Comparison of ENCODE assay signal across 19 cellular contexts in the genomic region with DNA sequence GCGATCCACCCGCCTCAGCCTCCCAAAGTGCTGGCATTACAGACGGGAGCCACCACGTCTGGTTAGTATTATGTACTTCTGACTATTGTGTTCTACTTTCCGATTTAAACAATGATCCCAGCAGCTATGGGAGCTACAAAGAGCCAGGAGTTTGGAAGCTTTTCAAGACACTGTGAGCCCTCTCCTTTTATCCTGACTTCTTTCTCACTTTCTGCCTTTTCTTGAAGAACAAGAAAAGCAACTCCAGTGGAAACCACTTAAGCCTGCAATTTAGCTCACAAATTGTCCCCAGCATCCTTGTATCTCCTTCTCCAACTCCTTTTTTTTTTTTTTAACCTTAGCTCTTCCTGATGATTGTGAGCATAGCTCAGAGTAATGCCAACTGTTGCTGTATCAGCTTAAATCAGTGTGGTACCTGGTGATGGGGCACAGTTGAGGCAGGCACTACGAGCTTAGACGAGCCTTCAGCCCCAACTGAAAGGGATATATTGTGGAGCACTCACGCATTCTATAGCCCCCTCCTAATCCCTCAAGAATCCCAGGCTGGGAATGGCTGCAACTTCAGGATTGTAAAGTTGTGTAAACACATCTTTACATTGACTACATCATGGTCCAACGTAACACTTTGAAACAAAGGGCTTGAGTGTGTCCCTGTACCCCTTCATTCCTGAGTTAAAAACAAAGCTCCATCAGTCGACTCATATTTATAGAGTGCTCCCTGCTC.
A peak's percentile ranks its signal among the peaks of the same experiment; 100 is the strongest.
DNase-seq lines count a peak whose midpoint lies in the region; ATAC-seq, FAIRE-seq and TF ChIP-seq lines count a peak whose summit lies in the region.
"Had no signal": no experiment of that assay in that cellular context is flagged by ENCODE, and none has a peak within 500 bp of the region (broad histone marks: within the 10 kb centered on the region; RNA-seq: fewer than 3 reads in every experiment).

No MANE protein-coding gene starts in this region.

- H3K79me2 ChIP-seq in ACC112 (ENCODE audit: control insufficient read depth, insufficient read depth, low read length, unreplicated experiment) = no peaks in the 10 kb centered on the region
- no peaks in the 10 kb centered on the region for H3K79me2 ChIP-seq in astrocyte (ENCODE audit: insufficient read depth, low read length)

- TF ChIP-seq CTCF in HFFc6 (IDR thresholded peaks at IDR 0.05) = no peak
- no peak for TF ChIP-seq CTCF in astrocyte (IDR thresholded peaks at IDR 0.05; ENCODE audit: insufficient read depth, low read depth, low read length)
- TF ChIP-seq CTCF in ascending aorta (IDR thresholded peaks at IDR 0.05) = no peak
- no peak for TF ChIP-seq CTCF in gastrocnemius medialis (IDR thresholded peaks at IDR 0.05 in 4 of 5, conservative IDR thresholded peaks at IDR 0.05 in 1 of 5)

- H3K36me3 Mint-ChIP-seq in HFFc6 (ENCODE audit: low read depth) (no peaks in the 10 kb centered on the region), astrocyte (ENCODE audit: low read depth, unreplicated experiment) (no peaks in the 10 kb centered on the region)
- H3K36me3 Mint-ChIP-seq: CD14-positive monocyte had no signal

- no peak for FAIRE-seq in astrocyte (lab: Jason Lieb, UNC)
- FAIRE-seq: A204.1 had no signal

- no peak overlapping the region for H3K14ac ChIP-seq in neuronal stem cell (ENCODE audit: low read length)

- in situ Hi-C loops in gastrocnemius medialis (cut with MboI; ENCODE audit: low sequenced_read_pairs in 4 of 4) = no loop called here

- no peak overlapping the region for H4K91ac ChIP-seq in neuronal stem cell (ENCODE audit: low read depth, low read length, poor library complexity)

- H3K9me3 ChIP-seq in astrocyte (ENCODE audit: insufficient read depth, low read depth, low read length) (no peaks in the 10 kb centered on the region), neuronal stem cell (replicated peaks in 1 of 2; ENCODE audit: control insufficient read depth in 2 of 2, insufficient read depth in 1 of 2, low read depth in 1 of 2, low read length in 2 of 2) (no peaks in the 10 kb centered on the region), ascending aorta (no peaks in the 10 kb centered on the region), gastrocnemius medialis (no peaks in the 10 kb centered on the region)

- H2BK12ac ChIP-seq in neuronal stem cell (ENCODE audit: low read length) = no peak overlapping the region

- H2AK5ac ChIP-seq in neuronal stem cell (ENCODE audit: low read depth, low read length) = no peak overlapping the region

- H3K4me1 ChIP-seq in ACC112 (ENCODE audit: control insufficient read depth, insufficient read depth, low read length, unreplicated experiment) (peaks cover 3% of the 10 kb centered on the region), astrocyte (ENCODE audit: insufficient read depth, low read length) (no peaks in the 10 kb centered on the region), neuronal stem cell (ENCODE audit: control insufficient read depth in 2 of 2, insufficient read depth in 1 of 2, low read depth in 1 of 2, low read length in 2 of 2) (peaks cover 6 to 14% of the 10 kb centered on the region in 2 donors), ascending aorta (no peaks in the 10 kb centered on the region), gastrocnemius medialis (no peaks in the 10 kb centered on the region)

- H3K9me3 Mint-ChIP-seq in HFFc6 = no peaks in the 10 kb centered on the region; the same call in 1 of the 2 replicates
- no peaks in the 10 kb centered on the region for H3K9me3 Mint-ChIP-seq in astrocyte (ENCODE audit: unreplicated experiment)
- H3K9me3 Mint-ChIP-seq: CD14-positive monocyte had no signal

- H4K20me1 ChIP-seq in astrocyte (ENCODE audit: insufficient read depth, low read length) = no peaks in the 10 kb centered on the region

- H3K23ac ChIP-seq in neuronal stem cell (ENCODE audit: low read depth, low read length, poor library complexity) = no peak overlapping the region

- no peak overlapping the region for H3K27ac ChIP-seq in ACC112 (ENCODE audit: low read depth, low read length)
- H3K27ac ChIP-seq in astrocyte (ENCODE audit: low read depth, low read length) = no peak overlapping the region
- H3K27ac ChIP-seq in neuronal stem cell (replicated peaks; ENCODE audit: low read length) = no peak overlapping the region
- no peak overlapping the region for H3K27ac ChIP-seq in ascending aorta
- no peak overlapping the region for H3K27ac ChIP-seq in gastrocnemius medialis
- H3K27ac ChIP-seq: RWPE1 had no signal

- no peak overlapping the region for H2BK5ac ChIP-seq in neuronal stem cell (ENCODE audit: low read length)

- H3K4me2 ChIP-seq in astrocyte (ENCODE audit: low read length) = peak overlapping the region; percentile 66
- H3K4me2 ChIP-seq in neuronal stem cell (ENCODE audit: insufficient read depth, low read length, poor library complexity, severe bottlenecking) = no peak overlapping the region

- H4K8ac ChIP-seq in neuronal stem cell (ENCODE audit: low read depth, low read length) = no peak overlapping the region

- intact Hi-C loops in ascending aorta (cut with DNase I) = no loop called here
- intact Hi-C loops in left ventricle myocardium superior (cut with micrococcal nuclease) = no loop called here
- intact Hi-C loops in gastrocnemius medialis (cut with DNase I; ENCODE audit: low total_unique reads) = no loop called here

- ATAC-seq in left ventricle myocardium superior (no peak), gastrocnemius medialis (no peak)

- peaks cover 22% of the 10 kb centered on the region for H3K4me1 Mint-ChIP-seq in HFFc6 (ENCODE audit: low read depth)
- peaks cover 8% of the 10 kb centered on the region for H3K4me1 Mint-ChIP-seq in astrocyte (ENCODE audit: low read depth, unreplicated experiment)

- H2AFZ ChIP-seq in ACC112 (ENCODE audit: low read length, unreplicated experiment) (no peak overlapping the region), astrocyte (ENCODE audit: low read depth, low read length) (no peak overlapping the region), neuronal stem cell (ENCODE audit: low read length) (no peak overlapping the region)

- no peak overlapping the region for H3K4ac ChIP-seq in neuronal stem cell (ENCODE audit: low read length)

- TF ChIP-seq POLR2A in gastrocnemius medialis (IDR thresholded peaks at IDR 0.05) = no peak

- H3K36me3 ChIP-seq in ACC112 (ENCODE audit: insufficient read depth, low read length) (no peaks in the 10 kb centered on the region), astrocyte (ENCODE audit: insufficient read depth, low read length) (no peaks in the 10 kb centered on the region), neuronal stem cell (replicated peaks in 1 of 2; ENCODE audit: control insufficient read depth in 2 of 2, insufficient read depth in 2 of 2, low read length in 2 of 2) (no peaks in the 10 kb centered on the region), ascending aorta (no peaks in the 10 kb centered on the region), gastrocnemius medialis (no peaks in the 10 kb centered on the region)

- DNase-seq in HFFc6 (no peak), astrocyte (ENCODE audit: low read depth) (no peak), neuronal stem cell (ENCODE audit: low spot score) (peak; percentile 15), NCI-H2196 (lab: John Stamatoyannopoulos, UW; ENCODE audit: unreplicated experiment) (no peak), ascending aorta (ENCODE audit: low spot score in 2 of 2) (no peak), left ventricle myocardium superior (no peak), gastrocnemius medialis (no peak)
- DNase-seq: KG1, NCI-H1105, NCI-H2029, NCI-H2171 treated with DMSO at 0.1 percent for 48 hours, NCI-H446 treated with DMSO at 0.1 percent for 48 hours, NCI-H526 treated with DMSO at 0.1 percent for 48 hours, SIG-M5 had no signal

- no peak overlapping the region for H2BK120ac ChIP-seq in neuronal stem cell (ENCODE audit: low read depth, low read length)

- H3K27me3 ChIP-seq in ACC112 (ENCODE audit: insufficient read depth, low read length) = no peaks in the 10 kb centered on the region
- no peaks in the 10 kb centered on the region for H3K27me3 ChIP-seq in astrocyte (ENCODE audit: insufficient read depth, low read length)
- no peaks in the 10 kb centered on the region for H3K27me3 ChIP-seq in neuronal stem cell (ENCODE audit: control insufficient read depth in 3 of 3, insufficient read depth in 3 of 3, low read depth in 1 of 3, low read length in 3 of 3)
- H3K27me3 ChIP-seq in ascending aorta = no peaks in the 10 kb centered on the region
- H3K27me3 ChIP-seq in gastrocnemius medialis = no peaks in the 10 kb centered on the region

- no CpG with 5 or more reads among the region's 10 CpGs for WGBS in neuronal stem cell (ENCODE audit: extremely low coverage in 2 of 2, insufficient read length in 2 of 2, insufficient replicate concordance in 1 of 2), 2 donors

- no peak overlapping the region for H2BK15ac ChIP-seq in neuronal stem cell (ENCODE audit: low read length)

- no peak overlapping the region for H3K18ac ChIP-seq in neuronal stem cell (ENCODE audit: low read length)

- H3K27ac Mint-ChIP-seq in HFFc6 (no peak overlapping the region; the same call in 1 of the 2 replicates), astrocyte (ENCODE audit: unreplicated experiment) (no peak overlapping the region)
- H3K27ac Mint-ChIP-seq: B cell, CD14-positive monocyte had no signal

- H3K27me3 Mint-ChIP-seq in HFFc6 (ENCODE audit: insufficient read depth) = no peaks in the 10 kb centered on the region; the same call in 1 of the 2 replicates
- no peaks in the 10 kb centered on the region for H3K27me3 Mint-ChIP-seq in astrocyte (ENCODE audit: low read depth, unreplicated experiment)
- H3K27me3 Mint-ChIP-seq: B cell had no signal

- H3K4me3 Mint-ChIP-seq in HFFc6 = peak overlapping the region; percentile 62
- H3K4me3 Mint-ChIP-seq in astrocyte (ENCODE audit: unreplicated experiment) = no peak overlapping the region
- H3K4me3 Mint-ChIP-seq: B cell, CD14-positive monocyte had no signal

- no peak overlapping the region for H3K9ac ChIP-seq in astrocyte (ENCODE audit: low read length)
- no peak overlapping the region for H3K9ac ChIP-seq in neuronal stem cell (ENCODE audit: low read depth, low read length, poor library complexity)

- H3K79me1 ChIP-seq in neuronal stem cell (ENCODE audit: low read depth, low read length) = no peaks in the 10 kb centered on the region

- 0 out of 2 replicates have a peak overlapping the region, but pooled peaks have one; percentile 16 for H3K4me3 ChIP-seq in ACC112 (ENCODE audit: low read depth, low read length)
- no peak overlapping the region for H3K4me3 ChIP-seq in astrocyte (ENCODE audit: insufficient read depth, low read depth, low read length)
- no peak overlapping the region for H3K4me3 ChIP-seq in neuronal stem cell (ENCODE audit: low read length in 2 of 2)
- H3K4me3 ChIP-seq in ascending aorta = no peak overlapping the region
- no peak overlapping the region for H3K4me3 ChIP-seq in gastrocnemius medialis
